8 cellular contexts compared by ENCODE assay signal in the genomic region with DNA sequence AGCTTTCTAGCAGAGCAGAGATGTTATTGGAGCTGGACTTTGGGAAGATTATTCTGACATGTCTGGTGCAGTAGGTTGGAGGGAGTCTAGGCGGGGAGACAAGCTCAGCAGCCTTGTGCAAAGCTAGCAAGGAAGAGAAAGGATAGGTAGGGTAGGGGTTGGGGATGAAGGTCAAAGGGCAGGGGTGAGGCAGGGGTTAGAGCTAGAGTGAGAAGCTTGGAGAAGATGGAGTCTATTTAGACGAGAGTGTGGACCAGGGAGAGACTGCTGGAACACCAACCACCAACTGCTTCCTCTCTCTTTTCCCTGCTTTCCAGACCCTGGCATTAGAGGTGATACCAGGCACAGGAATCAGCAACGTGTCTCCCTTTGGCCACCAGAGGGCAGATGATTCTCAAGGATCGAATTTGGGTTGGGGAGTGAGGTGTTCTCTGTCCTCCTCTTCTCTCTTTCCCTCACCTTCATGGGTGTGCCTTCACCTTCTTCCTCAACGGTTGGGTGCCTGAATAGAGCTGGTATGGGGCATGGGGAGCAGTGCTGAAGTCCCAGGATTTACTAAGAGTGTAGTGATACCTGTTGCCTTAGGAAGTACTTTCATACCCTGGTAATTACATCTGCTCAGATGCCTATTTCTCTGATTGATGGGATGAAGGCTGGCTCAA. TPM values are rescaled to one million over a fixed set of nuclear protein-coding genes. Genes with fewer than 3 reads are reported as not detected.
DNase-seq lines count a peak whose midpoint lies in the region; ATAC-seq and TF ChIP-seq lines count a peak whose summit lies in the region.

No MANE protein-coding gene starts in this region.

- 17% methylated on average over 5 of the region's 5 CpGs for WGBS in liver

- peaks cover 30% of the 10 kb centered on the region for H3K36me3 Mint-ChIP-seq in dendritic cell treated with granulocyte-macrophage colony-stimulating factor and Interleukin-4, amounts not matched to agents 40 ng/mL and 50 ng/mL, for 4 days (ENCODE audit: low read depth)

- H3K9me2 ChIP-seq in HCT116 (ENCODE audit: insufficient read depth): no peaks in the 10 kb centered on the region

- ATAC-seq in HCT116 (peak; percentile 18), GM19023 (IDR thresholded peaks at IDR 0.05; ENCODE audit: unreplicated experiment) (no peak)

- no peaks in the 10 kb centered on the region for H3K27me3 Mint-ChIP-seq in dendritic cell treated with granulocyte-macrophage colony-stimulating factor and Interleukin-4, amounts not matched to agents 40 ng/mL and 50 ng/mL, for 4 days

- no peak overlapping the region for H3K27ac ChIP-seq in HCT116 (ENCODE audit: low read depth, low read length)
- peak overlapping the region in 1 of 2 donors; percentile 85 for H3K27ac ChIP-seq in liver (ENCODE audit: low read depth in 1 of 2, low read length in 2 of 2)

- H3K4me1 Mint-ChIP-seq in dendritic cell treated with granulocyte-macrophage colony-stimulating factor and Interleukin-4, amounts not matched to agents 40 ng/mL and 50 ng/mL, for 4 days (ENCODE audit: low read depth): peaks cover 51% of the 10 kb centered on the region

- peak overlapping the region; percentile 97; the same call in 1 of the 2 replicates for H3K4me2 ChIP-seq in HCT116 (ENCODE audit: low read length)

- POLR2A ChIA-PET in HCT116 (lab: Charles Lee): interaction anchor here (1.5 to 1.6 kb wide), 3 partner anchors 35 to 109 kb away, joined by 3 to 5 read pairs (median 4); no protein-coding TSS in a partner anchor

- H3K27ac Mint-ChIP-seq in dendritic cell treated with granulocyte-macrophage colony-stimulating factor and Interleukin-4, amounts not matched to agents 40 ng/mL and 50 ng/mL, for 4 days: peak overlapping the region; percentile 92

- H3K9ac ChIP-seq in HCT116 (ENCODE audit: low read length) (no peak overlapping the region), liver (ENCODE audit: low read depth in 1 of 2, low read length in 2 of 2) (peak overlapping the region in 1 of 2 donors; percentile 40)

- H3K36me3 ChIP-seq in HCT116 (ENCODE audit: control insufficient read depth in 1 of 2, insufficient read depth in 2 of 2, low read length in 2 of 2) (no peaks in the 10 kb centered on the region), liver (ENCODE audit: control insufficient read depth in 4 of 4, insufficient read depth in 3 of 4, low read depth in 1 of 4, low read length in 3 of 4) (no peaks in the 10 kb centered on the region)

- H3K27me3 ChIP-seq in HCT116 (ENCODE audit: insufficient read depth, low read length) (no peaks in the 10 kb centered on the region), liver (ENCODE audit: control insufficient read depth in 4 of 4, insufficient read depth in 4 of 4, low read length in 3 of 4) (no peaks in the 10 kb centered on the region)

- no peak overlapping the region for H3K4me3 Mint-ChIP-seq in dendritic cell treated with granulocyte-macrophage colony-stimulating factor and Interleukin-4, amounts not matched to agents 40 ng/mL and 50 ng/mL, for 4 days

- H3K4me3 ChIP-seq in HCT116 (replicated peaks in 1 of 2; ENCODE audit: low read depth in 1 of 2, low read length in 2 of 2) (no peak overlapping the region), liver (ENCODE audit: low read depth in 1 of 3, low read length in 3 of 3) (no peak overlapping the region)

- intact Hi-C loops in HCT116 (cut with micrococcal nuclease): loop anchor here (1.0 to 10.0 kb wide), 6 partner anchors 35 to 362 kb away; partner anchors contain the start of gene ZFTA
- intact Hi-C loops in dendritic cell treated with granulocyte-macrophage colony-stimulating factor and Interleukin-4, amounts not matched to agents 40 ng/mL and 50 ng/mL, for 4 days (cut with micrococcal nuclease): loop anchor here (1.0 to 10.0 kb wide), 3 partner anchors 50 to 108 kb away; partner anchors contain the start of gene ZFTA

- peaks cover 30% of the 10 kb centered on the region for H3K79me2 ChIP-seq in HCT116 (ENCODE audit: insufficient read depth, low read length)

- peak; percentile 97 for TF ChIP-seq RAD21 in HCT116 (IDR thresholded peaks at IDR 0.05; ENCODE audit: low read depth)
- TF ChIP-seq RAD21 in liver (IDR thresholded peaks at IDR 0.05): peak; percentile 98 to 99

- H4K20me1 ChIP-seq in HCT116 (ENCODE audit: insufficient read depth): peaks cover 6% of the 10 kb centered on the region; the same call in 1 of the 2 replicates

- RAD21 ChIA-PET in HCT116 (lab: Charles Lee; ENCODE audit: low non-redundant PET in 1 of 2, low total read pairs in 2 of 2, uncharacterized antibody in 2 of 2, unreplicated experiment in 2 of 2): interaction anchor here (0.5 to 1.6 kb wide), 5 partner anchors 11 to 158 kb away, joined by 3 to 10 read pairs (median 6); no protein-coding TSS in a partner anchor

- no peaks in the 10 kb centered on the region for H3K9me3 Mint-ChIP-seq in dendritic cell treated with granulocyte-macrophage colony-stimulating factor and Interleukin-4, amounts not matched to agents 40 ng/mL and 50 ng/mL, for 4 days

- no peak for TF ChIP-seq POLR2A in HCT116 (IDR thresholded peaks at IDR 0.05; ENCODE audit: borderline replicate concordance, extremely low read depth, insufficient read depth, insufficient read length)

- no TSS peak for BruUV-seq in HCT116 (replicated peaks; lab: Mats Ljungman, UMichigan)

- H3K4me1 ChIP-seq in HCT116 (ENCODE audit: control insufficient read depth in 1 of 2, insufficient read depth in 2 of 2, low read length in 2 of 2): peaks cover 32 to 58% of the 10 kb centered on the region in 2 experiments
- peaks cover 6 to 39% (median 32%) of the 10 kb centered on the region in 4 donors for H3K4me1 ChIP-seq in liver (ENCODE audit: control insufficient read depth in 4 of 4, insufficient read depth in 4 of 4, low read length in 3 of 4)

- no peaks in the 10 kb centered on the region for H3K9me3 ChIP-seq in HCT116 (ENCODE audit: control insufficient read depth in 1 of 2, insufficient read depth in 1 of 2, low read depth in 1 of 2, low read length in 2 of 2)
- no peaks in the 10 kb centered on the region for H3K9me3 ChIP-seq in liver (ENCODE audit: control insufficient read depth in 4 of 4, low read length in 3 of 4)

- CTCF ChIA-PET in HCT116 (lab: Charles Lee): interaction anchor here (0.7 to 4.4 kb wide), 9 partner anchors 11 to 316 kb away, joined by 3 to 66 read pairs (median 5); partner anchors contain the start of genes NAA40 and ZFTA

- TF ChIP-seq CTCF in AG09319 (IDR thresholded peaks at IDR 0.05; ENCODE audit: low read depth, low read length) (peak; percentile 85), HCT116 (IDR thresholded peaks at IDR 0.05 in 2 of 3, conservative IDR thresholded peaks at IDR 0.05 in 1 of 3; ENCODE audit: borderline replicate concordance in 1 of 3, insufficient read depth in 1 of 3, low read depth in 2 of 3, low read length in 2 of 3) (peak; percentile 80 to 91 (median 88)), liver (IDR thresholded peaks at IDR 0.05; ENCODE audit: low read depth, low read length, missing input control) (peak; percentile 91)

- DNase-seq in AG09319 (ENCODE audit: extremely low read depth, low read depth) (peak; percentile 44), HCT116 (ENCODE audit: low read depth, low spot score) (peak; percentile 68), NCI-H526 (lab: John Stamatoyannopoulos, UW) (peak; percentile 80 to 95)
- peak; percentile 42 to 77 for DNase-seq in activated CD4-positive, alpha-beta T cell treated with anti-CD3 and anti-CD28 coated beads, Interleukin-2, amount 50 U/mL, for 24 hours (ENCODE audit: low read depth in 1 of 2, low spot score in 1 of 2)
- DNase-seq in stimulated activated CD4-positive, alpha-beta T cell treated with anti-CD3 and anti-CD28 coated beads, TNF-alpha, amount 100 ng/mL, for 24 hours (ENCODE audit: low read depth in 3 of 3): peak; percentile 51 to 69 (median 66)

- no peak overlapping the region for H2AFZ ChIP-seq in HCT116 (ENCODE audit: low read depth, low read length, poor library complexity, severe bottlenecking)

TF ChIP-seq in HCT116, 20 proteins besides CTCF, POLR2A, EP300 and RAD21:
- TF ChIP-seq, protein P1, sequence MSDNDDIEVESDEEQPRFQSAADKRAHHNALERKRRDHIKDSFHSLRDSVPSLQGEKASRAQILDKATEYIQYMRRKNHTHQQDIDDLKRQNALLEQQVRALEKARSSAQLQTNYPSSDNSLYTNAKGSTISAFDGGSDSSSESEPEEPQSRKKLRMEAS (IDR thresholded peaks at IDR 0.05): no peak
- 0 out of 2 replicates have a peak, but pooled peaks have one; percentile 21 for TF ChIP-seq POLR2AphosphoS5 (IDR thresholded peaks at IDR 0.05; ENCODE audit: low read depth, low read length)

TF ChIP-seq in liver, 16 proteins besides CTCF, POLR2A, EP300 and RAD21 (continues in another document):
- TF ChIP-seq FOXA1 (IDR thresholded peaks at IDR 0.05) (no peak), NR2F2 (IDR thresholded peaks at IDR 0.05) (no peak), GABPA (IDR thresholded peaks at IDR 0.05 in 1 of 2, conservative IDR thresholded peaks at IDR 0.05 in 1 of 2) (no peak), YY1 (IDR thresholded peaks at IDR 0.05) (no peak)

RNA-seq across cellular contexts. Expression of gene MARK2, which starts 1.8 kb away (rescaled TPM):
- total RNA-seq in HCT116 (2021; ENCODE audit: unreplicated experiment): 39.8 TPM
- 22.8 and 26.2 TPM in 2 replicates for polyA plus RNA-seq in HCT116 (2012)
- total RNA-seq in liver: 10 to 100 TPM in 1 of 2 donors, 1 to 10 TPM in 1; 9.5 to 11.6 TPM
- 1 to 10 TPM; 3.4 to 6.6 TPM for polyA plus RNA-seq in liver

RNA-seq across cellular contexts. Expression of gene SPINDOC, which starts 23.9 kb away (rescaled TPM):
- 50.9 TPM for total RNA-seq in HCT116 (2021; ENCODE audit: unreplicated experiment)
- 46.0 and 47.4 TPM in 2 replicates for polyA plus RNA-seq in HCT116 (2012)
- 1 to 10 TPM; 3.2 to 3.8 TPM for total RNA-seq in liver
- polyA plus RNA-seq in liver: 1 to 10 TPM in 1 of 2 donors, under 1 TPM in 1; 0.42 to 2.6 TPM

Comparison
In these comparisons a context has a peak if more than half of its experiments do, and no peak if none do; other contexts are left out.
1. RNA of gene SPINDOC, which starts 23.9 kb away (total RNA-seq): 50.9 TPM in HCT116 (single experiment); 3.2 to 3.8 TPM in liver; every median in the first group is over 10 times any median in the second.
2. Peak in every context shown above with its lines, with median percentiles within 50 percentile points of each other: DNase-seq and CTCF ChIP-seq.